ENCODE assay signal across 16 cellular contexts in the genomic region with DNA sequence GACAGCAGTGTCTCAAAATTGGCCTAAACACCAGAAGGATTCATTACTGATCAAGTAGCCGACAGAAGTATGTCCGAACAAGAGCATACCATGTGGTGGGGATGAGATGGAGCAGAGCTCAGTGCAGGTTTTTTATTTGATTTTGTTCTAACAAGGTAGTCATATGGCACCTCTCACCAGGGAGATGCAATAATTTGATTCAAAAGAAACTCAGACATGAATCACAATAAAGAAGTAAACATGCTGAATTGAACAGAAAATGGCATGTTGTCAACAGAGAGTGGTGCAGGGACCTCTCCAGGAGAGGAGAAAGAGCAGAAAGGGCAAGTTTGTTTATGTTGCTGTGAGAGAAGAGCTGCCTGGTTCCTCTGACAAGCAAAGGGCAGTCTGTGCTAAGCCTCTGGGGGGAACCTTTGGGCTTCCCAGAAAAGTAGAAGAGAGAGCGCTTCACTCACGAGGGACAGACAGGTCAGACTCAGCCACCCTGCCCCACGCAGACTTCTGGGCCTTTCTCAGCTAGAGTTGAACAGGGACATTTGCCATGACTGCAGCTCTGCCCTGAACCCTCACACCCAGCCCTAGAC.
"Had no signal": no experiment of that assay in that cellular context is flagged by ENCODE, and none has a peak within 500 bp of the region (broad histone marks: within the 10 kb centered on the region; RNA-seq: fewer than 3 reads in every experiment).

No MANE protein-coding gene starts in this region.

- H3K27me3 ChIP-seq: ascending aorta, colonic mucosa, vagina had no signal

- H2AFZ ChIP-seq: parathyroid adenoma had no signal

- H3K27ac ChIP-seq: ascending aorta, colonic mucosa, epithelial cell of prostate, parathyroid adenoma, vagina, VCaP had no signal

- H3K9me3 ChIP-seq: ascending aorta, colonic mucosa, vagina had no signal

- H3K9ac ChIP-seq: parathyroid adenoma had no signal

- H3K79me2 ChIP-seq: parathyroid adenoma had no signal

- FAIRE-seq: bronchial epithelial cell had no signal

- H3K4me1 ChIP-seq: ascending aorta, colonic mucosa, parathyroid adenoma, vagina had no signal

- H3K36me3 ChIP-seq: colonic mucosa, vagina had no signal

- DNase-seq: activated CD4-positive, alpha-beta memory T cell treated with anti-CD3 and anti-CD28 coated beads, Interleukin-2, amount 10 ng/mL, durations not matched to agents 7 days and 5 days; activated CD4-positive, alpha-beta T cell treated with anti-CD3 and anti-CD28 coated beads for 36 hours; activated naive CD8-positive, alpha-beta T cell treated with anti-CD3 and anti-CD28 coated beads, Interleukin-2, amount 50 U/mL, for 24 hours; colonic mucosa; effector CD8-positive, alpha-beta T cell; hypothalamus; midbrain; stimulated activated CD4-positive, alpha-beta T cell treated with anti-CD3 and anti-CD28 coated beads, Interleukin-15, amount 100 ng/mL, for 24 hours; stimulated activated CD4-positive, alpha-beta T cell treated with anti-CD3 and anti-CD28 coated beads, Interleukin-4, amount 100 ng/mL, for 24 hours; T-helper 9 cell had no signal

- H3K4me3 ChIP-seq: ascending aorta, colonic mucosa, vagina had no signal
